In the genomic region with DNA sequence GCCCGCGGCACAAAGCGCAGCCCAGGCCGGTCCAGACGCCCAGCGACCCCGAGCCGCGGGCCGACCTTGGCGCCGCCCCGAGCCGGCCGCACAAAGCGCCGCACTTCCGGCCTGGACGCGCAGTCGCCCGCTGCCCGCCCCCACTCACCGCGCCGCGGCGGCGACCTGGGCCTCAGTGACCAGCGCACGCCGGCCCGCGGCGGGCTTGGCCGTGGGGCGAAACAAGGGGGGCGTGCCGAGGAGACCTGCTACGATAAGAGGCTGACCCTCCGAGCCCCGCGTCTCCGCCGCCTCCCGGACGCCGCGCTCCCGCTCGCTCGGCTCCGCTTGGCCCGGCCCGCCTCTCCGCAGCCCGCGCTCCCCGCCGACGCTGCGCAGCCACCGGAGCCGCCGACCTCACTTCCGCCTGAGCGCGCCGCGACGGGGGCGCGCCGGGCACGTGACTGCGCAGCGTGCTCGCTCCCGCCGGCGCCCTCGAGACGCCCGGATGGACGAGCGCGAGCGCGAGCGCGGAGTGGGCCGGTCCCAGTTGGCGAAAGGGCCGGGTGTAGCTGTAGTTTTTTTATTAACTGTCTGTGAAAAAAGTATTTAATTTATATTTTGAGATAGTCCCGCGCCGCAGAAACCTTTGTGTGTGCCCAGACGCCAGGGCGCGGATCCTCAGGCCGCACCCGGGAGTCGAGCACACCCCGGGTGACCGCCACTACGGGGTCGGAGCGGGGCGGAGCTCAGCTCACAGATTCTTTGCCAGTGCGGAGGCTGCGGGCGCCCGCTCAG, we compare ENCODE assay signal across 1 cellular context.
TF ChIP-seq lines count a peak whose summit lies in the region.

A gene with protein sequence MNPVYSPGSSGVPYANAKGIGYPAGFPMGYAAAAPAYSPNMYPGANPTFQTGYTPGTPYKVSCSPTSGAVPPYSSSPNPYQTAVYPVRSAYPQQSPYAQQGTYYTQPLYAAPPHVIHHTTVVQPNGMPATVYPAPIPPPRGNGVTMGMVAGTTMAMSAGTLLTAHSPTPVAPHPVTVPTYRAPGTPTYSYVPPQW (minus strand): TSS at position 395 of the 777 bp plus-strand sequence. CDS start 10,814 bp downstream, outside the sequence.

TF ChIP-seq in HepG2, 621 proteins besides CTCF, POLR2A, EP300 and RAD21 (continued from another document and continues in another):
- TF ChIP-seq, protein P1, sequence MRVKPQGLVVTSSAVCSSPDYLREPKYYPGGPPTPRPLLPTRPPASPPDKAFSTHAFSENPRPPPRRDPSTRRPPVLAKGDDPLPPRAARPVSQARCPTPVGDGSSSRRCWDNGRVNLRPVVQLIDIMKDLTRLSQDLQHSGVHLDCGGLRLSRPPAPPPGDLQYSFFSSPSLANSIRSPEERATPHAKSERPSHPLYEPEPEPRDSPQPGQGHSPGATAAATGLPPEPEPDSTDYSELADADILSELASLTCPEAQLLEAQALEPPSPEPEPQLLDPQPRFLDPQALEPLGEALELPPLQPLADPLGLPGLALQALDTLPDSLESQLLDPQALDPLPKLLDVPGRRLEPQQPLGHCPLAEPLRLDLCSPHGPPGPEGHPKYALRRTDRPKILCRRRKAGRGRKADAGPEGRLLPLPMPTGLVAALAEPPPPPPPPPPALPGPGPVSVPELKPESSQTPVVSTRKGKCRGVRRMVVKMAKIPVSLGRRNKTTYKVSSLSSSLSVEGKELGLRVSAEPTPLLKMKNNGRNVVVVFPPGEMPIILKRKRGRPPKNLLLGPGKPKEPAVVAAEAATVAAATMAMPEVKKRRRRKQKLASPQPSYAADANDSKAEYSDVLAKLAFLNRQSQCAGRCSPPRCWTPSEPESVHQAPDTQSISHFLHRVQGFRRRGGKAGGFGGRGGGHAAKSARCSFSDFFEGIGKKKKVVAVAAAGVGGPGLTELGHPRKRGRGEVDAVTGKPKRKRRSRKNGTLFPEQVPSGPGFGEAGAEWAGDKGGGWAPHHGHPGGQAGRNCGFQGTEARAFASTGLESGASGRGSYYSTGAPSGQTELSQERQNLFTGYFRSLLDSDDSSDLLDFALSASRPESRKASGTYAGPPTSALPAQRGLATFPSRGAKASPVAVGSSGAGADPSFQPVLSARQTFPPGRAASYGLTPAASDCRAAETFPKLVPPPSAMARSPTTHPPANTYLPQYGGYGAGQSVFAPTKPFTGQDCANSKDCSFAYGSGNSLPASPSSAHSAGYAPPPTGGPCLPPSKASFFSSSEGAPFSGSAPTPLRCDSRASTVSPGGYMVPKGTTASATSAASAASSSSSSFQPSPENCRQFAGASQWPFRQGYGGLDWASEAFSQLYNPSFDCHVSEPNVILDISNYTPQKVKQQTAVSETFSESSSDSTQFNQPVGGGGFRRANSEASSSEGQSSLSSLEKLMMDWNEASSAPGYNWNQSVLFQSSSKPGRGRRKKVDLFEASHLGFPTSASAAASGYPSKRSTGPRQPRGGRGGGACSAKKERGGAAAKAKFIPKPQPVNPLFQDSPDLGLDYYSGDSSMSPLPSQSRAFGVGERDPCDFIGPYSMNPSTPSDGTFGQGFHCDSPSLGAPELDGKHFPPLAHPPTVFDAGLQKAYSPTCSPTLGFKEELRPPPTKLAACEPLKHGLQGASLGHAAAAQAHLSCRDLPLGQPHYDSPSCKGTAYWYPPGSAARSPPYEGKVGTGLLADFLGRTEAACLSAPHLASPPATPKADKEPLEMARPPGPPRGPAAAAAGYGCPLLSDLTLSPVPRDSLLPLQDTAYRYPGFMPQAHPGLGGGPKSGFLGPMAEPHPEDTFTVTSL (CRISPR knock-in tag; IDR thresholded peaks at IDR 0.05; ENCODE audit: borderline replicate concordance), result no peak
- TF ChIP-seq ELF4 (CRISPR knock-in tag; IDR thresholded peaks at IDR 0.05; ENCODE audit: borderline replicate concordance) (no peak), ZNF530 (CRISPR knock-in tag; IDR thresholded peaks at IDR 0.05; ENCODE audit: low read depth) (no peak), XBP1 (CRISPR knock-in tag; IDR thresholded peaks at IDR 0.05) (0 out of 2 replicates have a peak, but pooled peaks have one; percentile 14), HNRNPUL1 (IDR thresholded peaks at IDR 0.05; ENCODE audit: low read depth, low read length) (no peak), ZFY (CRISPR knock-in tag; IDR thresholded peaks at IDR 0.05) (peak; percentile 99), ZNF788 (CRISPR knock-in tag; IDR thresholded peaks at IDR 0.05; ENCODE audit: borderline replicate concordance) (peak; percentile 33; the same call in 1 of the 2 replicates), BRCA1 (CRISPR knock-in tag; IDR thresholded peaks at IDR 0.05) (no peak), PHF21A (CRISPR knock-in tag; IDR thresholded peaks at IDR 0.05) (no peak), NR2F1 (CRISPR knock-in tag; IDR thresholded peaks at IDR 0.05) (0 out of 4 replicates have a peak, but pooled peaks of 1 of the 2 experiments have one; percentile 6), NFKB2 (CRISPR knock-in tag; IDR thresholded peaks at IDR 0.05; ENCODE audit: borderline replicate concordance) (no peak; the same call in 1 of the 2 replicates), SMYD3 (CRISPR knock-in tag; IDR thresholded peaks at IDR 0.05) (no peak), MTF1 (CRISPR knock-in tag; IDR thresholded peaks at IDR 0.05) (no peak), HDAC1 (CRISPR knock-in tag; IDR thresholded peaks at IDR 0.05) (peak; percentile 66), MZF1 (CRISPR knock-in tag; IDR thresholded peaks at IDR 0.05; ENCODE audit: borderline replicate concordance) (no peak), ESRRA (CRISPR knock-in tag; IDR thresholded peaks at IDR 0.05; ENCODE audit: low read depth) (peak; percentile 94), ZNF781 (CRISPR knock-in tag; IDR thresholded peaks at IDR 0.05; ENCODE audit: borderline replicate concordance, not compliant biosample characterization) (no peak), IRF2 (CRISPR knock-in tag; IDR thresholded peaks at IDR 0.05) (no peak), ZNF816 (CRISPR knock-in tag; IDR thresholded peaks at IDR 0.05; ENCODE audit: borderline replicate concordance) (peak; percentile 69; the same call in 1 of the 2 replicates), ATAD3A (CRISPR knock-in tag; IDR thresholded peaks at IDR 0.05) (no peak), CEBPB (IDR thresholded peaks at IDR 0.05; ENCODE audit: borderline replicate concordance, low read depth, low read length) (no peak), U2AF2 (IDR thresholded peaks at IDR 0.05; ENCODE audit: low read depth, low read length) (no peak), POGZ (CRISPR knock-in tag; IDR thresholded peaks at IDR 0.05) (no peak), ZNF335 (CRISPR knock-in tag; IDR thresholded peaks at IDR 0.05) (no peak), SIX1 (CRISPR knock-in tag; IDR thresholded peaks at IDR 0.05; ENCODE audit: borderline replicate concordance) (no peak), RELA (CRISPR knock-in tag; IDR thresholded peaks at IDR 0.05) (no peak), ZNF331 (CRISPR knock-in tag; IDR thresholded peaks at IDR 0.05) (peak; percentile 33; the same call in 1 of the 2 replicates), MATR3 (CRISPR knock-in tag; IDR thresholded peaks at IDR 0.05) (no peak), MXD4 (CRISPR knock-in tag; IDR thresholded peaks at IDR 0.05) (no peak; the same call in 1 of the 2 replicates), SAP130 (CRISPR knock-in tag; IDR thresholded peaks at IDR 0.05; ENCODE audit: low read depth) (peak; percentile 14), ZNF616 (CRISPR knock-in tag; IDR thresholded peaks at IDR 0.05; ENCODE audit: low read depth) (peak; percentile 82; the same call in 1 of the 2 replicates)
- TF ChIP-seq, protein P2, sequence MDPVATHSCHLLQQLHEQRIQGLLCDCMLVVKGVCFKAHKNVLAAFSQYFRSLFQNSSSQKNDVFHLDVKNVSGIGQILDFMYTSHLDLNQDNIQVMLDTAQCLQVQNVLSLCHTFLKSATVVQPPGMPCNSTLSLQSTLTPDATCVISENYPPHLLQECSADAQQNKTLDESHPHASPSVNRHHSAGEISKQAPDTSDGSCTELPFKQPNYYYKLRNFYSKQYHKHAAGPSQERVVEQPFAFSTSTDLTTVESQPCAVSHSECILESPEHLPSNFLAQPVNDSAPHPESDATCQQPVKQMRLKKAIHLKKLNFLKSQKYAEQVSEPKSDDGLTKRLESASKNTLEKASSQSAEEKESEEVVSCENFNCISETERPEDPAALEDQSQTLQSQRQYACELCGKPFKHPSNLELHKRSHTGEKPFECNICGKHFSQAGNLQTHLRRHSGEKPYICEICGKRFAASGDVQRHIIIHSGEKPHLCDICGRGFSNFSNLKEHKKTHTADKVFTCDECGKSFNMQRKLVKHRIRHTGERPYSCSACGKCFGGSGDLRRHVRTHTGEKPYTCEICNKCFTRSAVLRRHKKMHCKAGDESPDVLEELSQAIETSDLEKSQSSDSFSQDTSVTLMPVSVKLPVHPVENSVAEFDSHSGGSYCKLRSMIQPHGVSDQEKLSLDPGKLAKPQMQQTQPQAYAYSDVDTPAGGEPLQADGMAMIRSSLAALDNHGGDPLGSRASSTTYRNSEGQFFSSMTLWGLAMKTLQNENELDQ (CRISPR knock-in tag; IDR thresholded peaks at IDR 0.05; ENCODE audit: borderline replicate concordance), result no peak
- TF ChIP-seq, protein P3, sequence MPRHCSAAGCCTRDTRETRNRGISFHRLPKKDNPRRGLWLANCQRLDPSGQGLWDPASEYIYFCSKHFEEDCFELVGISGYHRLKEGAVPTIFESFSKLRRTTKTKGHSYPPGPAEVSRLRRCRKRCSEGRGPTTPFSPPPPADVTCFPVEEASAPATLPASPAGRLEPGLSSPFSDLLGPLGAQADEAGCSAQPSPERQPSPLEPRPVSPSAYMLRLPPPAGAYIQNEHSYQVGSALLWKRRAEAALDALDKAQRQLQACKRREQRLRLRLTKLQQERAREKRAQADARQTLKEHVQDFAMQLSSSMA (CRISPR knock-in tag; IDR thresholded peaks at IDR 0.05), result peak; percentile 94
- TF ChIP-seq, protein P4, sequence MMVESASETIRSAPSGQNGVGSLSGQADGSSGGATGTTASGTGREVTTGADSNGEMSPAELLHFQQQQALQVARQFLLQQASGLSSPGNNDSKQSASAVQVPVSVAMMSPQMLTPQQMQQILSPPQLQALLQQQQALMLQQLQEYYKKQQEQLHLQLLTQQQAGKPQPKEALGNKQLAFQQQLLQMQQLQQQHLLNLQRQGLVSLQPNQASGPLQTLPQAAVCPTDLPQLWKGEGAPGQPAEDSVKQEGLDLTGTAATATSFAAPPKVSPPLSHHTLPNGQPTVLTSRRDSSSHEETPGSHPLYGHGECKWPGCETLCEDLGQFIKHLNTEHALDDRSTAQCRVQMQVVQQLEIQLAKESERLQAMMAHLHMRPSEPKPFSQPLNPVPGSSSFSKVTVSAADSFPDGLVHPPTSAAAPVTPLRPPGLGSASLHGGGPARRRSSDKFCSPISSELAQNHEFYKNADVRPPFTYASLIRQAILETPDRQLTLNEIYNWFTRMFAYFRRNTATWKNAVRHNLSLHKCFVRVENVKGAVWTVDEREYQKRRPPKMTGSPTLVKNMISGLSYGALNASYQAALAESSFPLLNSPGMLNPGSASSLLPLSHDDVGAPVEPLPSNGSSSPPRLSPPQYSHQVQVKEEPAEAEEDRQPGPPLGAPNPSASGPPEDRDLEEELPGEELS (CRISPR knock-in tag; IDR thresholded peaks at IDR 0.05), result no peak; the same call in 1 of the 2 replicates
- TF ChIP-seq, protein P5, sequence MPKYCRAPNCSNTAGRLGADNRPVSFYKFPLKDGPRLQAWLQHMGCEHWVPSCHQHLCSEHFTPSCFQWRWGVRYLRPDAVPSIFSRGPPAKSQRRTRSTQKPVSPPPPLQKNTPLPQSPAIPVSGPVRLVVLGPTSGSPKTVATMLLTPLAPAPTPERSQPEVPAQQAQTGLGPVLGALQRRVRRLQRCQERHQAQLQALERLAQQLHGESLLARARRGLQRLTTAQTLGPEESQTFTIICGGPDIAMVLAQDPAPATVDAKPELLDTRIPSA (CRISPR knock-in tag; IDR thresholded peaks at IDR 0.05; ENCODE audit: borderline replicate concordance), result 0 out of 2 replicates have a peak, but pooled peaks have one; percentile 72
- TF ChIP-seq, protein P6, sequence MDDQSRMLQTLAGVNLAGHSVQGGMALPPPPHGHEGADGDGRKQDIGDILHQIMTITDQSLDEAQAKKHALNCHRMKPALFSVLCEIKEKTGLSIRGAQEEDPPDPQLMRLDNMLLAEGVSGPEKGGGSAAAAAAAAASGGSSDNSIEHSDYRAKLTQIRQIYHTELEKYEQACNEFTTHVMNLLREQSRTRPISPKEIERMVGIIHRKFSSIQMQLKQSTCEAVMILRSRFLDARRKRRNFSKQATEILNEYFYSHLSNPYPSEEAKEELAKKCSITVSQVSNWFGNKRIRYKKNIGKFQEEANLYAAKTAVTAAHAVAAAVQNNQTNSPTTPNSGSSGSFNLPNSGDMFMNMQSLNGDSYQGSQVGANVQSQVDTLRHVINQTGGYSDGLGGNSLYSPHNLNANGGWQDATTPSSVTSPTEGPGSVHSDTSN (CRISPR knock-in tag; IDR thresholded peaks at IDR 0.05; ENCODE audit: borderline replicate concordance), result no peak
- TF ChIP-seq, protein P7, sequence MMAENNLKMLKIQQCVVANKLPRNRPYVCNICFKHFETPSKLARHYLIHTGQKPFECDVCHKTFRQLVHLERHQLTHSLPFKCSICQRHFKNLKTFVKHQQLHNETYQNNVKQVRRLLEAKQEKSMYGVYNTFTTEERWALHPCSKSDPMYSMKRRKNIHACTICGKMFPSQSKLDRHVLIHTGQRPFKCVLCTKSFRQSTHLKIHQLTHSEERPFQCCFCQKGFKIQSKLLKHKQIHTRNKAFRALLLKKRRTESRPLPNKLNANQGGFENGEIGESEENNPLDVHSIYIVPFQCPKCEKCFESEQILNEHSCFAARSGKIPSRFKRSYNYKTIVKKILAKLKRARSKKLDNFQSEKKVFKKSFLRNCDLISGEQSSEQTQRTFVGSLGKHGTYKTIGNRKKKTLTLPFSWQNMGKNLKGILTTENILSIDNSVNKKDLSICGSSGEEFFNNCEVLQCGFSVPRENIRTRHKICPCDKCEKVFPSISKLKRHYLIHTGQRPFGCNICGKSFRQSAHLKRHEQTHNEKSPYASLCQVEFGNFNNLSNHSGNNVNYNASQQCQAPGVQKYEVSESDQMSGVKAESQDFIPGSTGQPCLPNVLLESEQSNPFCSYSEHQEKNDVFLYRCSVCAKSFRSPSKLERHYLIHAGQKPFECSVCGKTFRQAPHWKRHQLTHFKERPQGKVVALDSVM (CRISPR knock-in tag; IDR thresholded peaks at IDR 0.05), result 0 out of 2 replicates have a peak, but pooled peaks have one; percentile 18
- TF ChIP-seq, protein P8, sequence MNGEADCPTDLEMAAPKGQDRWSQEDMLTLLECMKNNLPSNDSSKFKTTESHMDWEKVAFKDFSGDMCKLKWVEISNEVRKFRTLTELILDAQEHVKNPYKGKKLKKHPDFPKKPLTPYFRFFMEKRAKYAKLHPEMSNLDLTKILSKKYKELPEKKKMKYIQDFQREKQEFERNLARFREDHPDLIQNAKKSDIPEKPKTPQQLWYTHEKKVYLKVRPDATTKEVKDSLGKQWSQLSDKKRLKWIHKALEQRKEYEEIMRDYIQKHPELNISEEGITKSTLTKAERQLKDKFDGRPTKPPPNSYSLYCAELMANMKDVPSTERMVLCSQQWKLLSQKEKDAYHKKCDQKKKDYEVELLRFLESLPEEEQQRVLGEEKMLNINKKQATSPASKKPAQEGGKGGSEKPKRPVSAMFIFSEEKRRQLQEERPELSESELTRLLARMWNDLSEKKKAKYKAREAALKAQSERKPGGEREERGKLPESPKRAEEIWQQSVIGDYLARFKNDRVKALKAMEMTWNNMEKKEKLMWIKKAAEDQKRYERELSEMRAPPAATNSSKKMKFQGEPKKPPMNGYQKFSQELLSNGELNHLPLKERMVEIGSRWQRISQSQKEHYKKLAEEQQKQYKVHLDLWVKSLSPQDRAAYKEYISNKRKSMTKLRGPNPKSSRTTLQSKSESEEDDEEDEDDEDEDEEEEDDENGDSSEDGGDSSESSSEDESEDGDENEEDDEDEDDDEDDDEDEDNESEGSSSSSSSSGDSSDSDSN (CRISPR knock-in tag; IDR thresholded peaks at IDR 0.05), result peak; percentile 45; the same call in 1 of the 2 replicates
